In genomic region chr19:1941146-1942077, GRCh38 we compare ENCODE assay signal across 8 cellular contexts. TPM values are rescaled to one million over a fixed set of nuclear protein-coding genes. Genes with fewer than 3 reads are reported as not detected.
DNase-seq lines count a peak whose midpoint lies in the region; ATAC-seq and TF ChIP-seq lines count a peak whose summit lies in the region.

Gene CSNK1G2, plus strand, starts transcription at chr19:1941172. Its CDS starts 28,601 bp downstream, at chr19:1969773.

- H3K4me3 Mint-ChIP-seq in osteocyte (ENCODE audit: unreplicated experiment) = peak within 1 kb of the TSS; percentile 84

- peak; percentile 58 for ATAC-seq in HG02763 (IDR thresholded peaks at IDR 0.05; ENCODE audit: unreplicated experiment)
- ATAC-seq in activated CD4-positive, CD25-positive, alpha-beta regulatory T cell treated with anti-CD3 and anti-CD28 coated beads, Interleukin-2, amount 50 U/mL, for 24 hours = peak; percentile 49 to 57
- ATAC-seq in GM19463 (IDR thresholded peaks at IDR 0.05; ENCODE audit: unreplicated experiment) = no peak

- no peaks in the 10 kb centered on the region for H3K27me3 Mint-ChIP-seq in osteocyte (ENCODE audit: unreplicated experiment)

- H3K4me3 ChIP-seq in fibroblast of the aortic adventitia (ENCODE audit: low read depth, low read length) = peak within 1 kb of the TSS; percentile 88

- no peaks in the 10 kb centered on the region for H3K36me3 Mint-ChIP-seq in osteocyte (ENCODE audit: unreplicated experiment)

- no peak for TF ChIP-seq CTCF in fibroblast of the aortic adventitia (IDR thresholded peaks at IDR 0.05; ENCODE audit: insufficient read depth, low read length)
- TF ChIP-seq CTCF in osteocyte (IDR thresholded peaks at IDR 0.05) = no peak

- H3K27ac Mint-ChIP-seq in osteocyte (ENCODE audit: unreplicated experiment) = peak within 1 kb of the TSS; percentile 96

- H3K4me1 Mint-ChIP-seq in osteocyte (ENCODE audit: unreplicated experiment) = peaks cover 21% of the 10 kb centered on the region

- no peaks in the 10 kb centered on the region for H3K9me3 Mint-ChIP-seq in osteocyte (ENCODE audit: unreplicated experiment)

- DNase-seq in ELR (ENCODE audit: low read depth) (peak; percentile 16), fibroblast of the aortic adventitia (ENCODE audit: low read depth) (no peak), osteocyte (ENCODE audit: extremely low spot score, unreplicated experiment) (no peak), 8988T (no peak), HuH-7.5 (ENCODE audit: low spot score) (no peak)

RNA-seq across cellular contexts. Expression of gene CSNK1G2, which starts in this region (rescaled TPM):
- 29.6 and 47.5 TPM in 2 replicates for total RNA-seq in fibroblast of the aortic adventitia (ENCODE audit: low replicate concordance)
- total RNA-seq in osteocyte = 71.6 and 72.2 TPM in 2 replicates
